27 cellular contexts compared by ENCODE assay signal in genomic region chr12:34046570-34046969, GRCh38.
"Had no signal": no experiment of that assay in that cellular context is flagged by ENCODE, and none has a peak within 500 bp of the region (broad histone marks: within the 10 kb centered on the region; RNA-seq: fewer than 3 reads in every experiment).

No MANE protein-coding gene starts in this region.

- H3K4me3 ChIP-seq: colonic mucosa, coronary artery, dorsolateral prefrontal cortex, esophagus muscularis mucosa, esophagus squamous epithelium, gastrocnemius medialis, gastroesophageal sphincter, heart left ventricle, heart right ventricle, hepatocyte had no signal

- FAIRE-seq: colon, endometrium had no signal

- DNase-seq: colonic mucosa; cortex of kidney; dermis blood vessel endothelial cell; dorsolateral prefrontal cortex; effector CD4-positive, alpha-beta T cell; effector CD8-positive, alpha-beta T cell; effector memory CD4-positive, alpha-beta T cell; effector memory CD8-positive, alpha-beta T cell; endodermal cell; erythroblast; esophagus squamous epithelium; foreskin fibroblast; foreskin keratinocyte; foreskin melanocyte; gastrocnemius medialis; glutamatergic neuron; head of caudate nucleus; heart left ventricle; heart right ventricle had no signal

- ATAC-seq: effector memory CD8-positive, alpha-beta T cell; esophagus mucosa; foreskin keratinocyte; gastrocnemius medialis; gastroesophageal sphincter; heart left ventricle; heart right ventricle had no signal

- H3K4me1 ChIP-seq: colonic mucosa, esophagus muscularis mucosa, esophagus squamous epithelium, foreskin keratinocyte, gastrocnemius medialis, gastroesophageal sphincter, heart left ventricle, heart right ventricle had no signal

- H3K27ac ChIP-seq: colonic mucosa, coronary artery, dorsolateral prefrontal cortex, epithelial cell of prostate, esophagus muscularis mucosa, esophagus squamous epithelium, foreskin keratinocyte, gastrocnemius medialis, gastroesophageal sphincter, heart left ventricle, heart right ventricle, hepatocyte had no signal

- H2AFZ ChIP-seq: hepatocyte had no signal

- H3K9me3 ChIP-seq: colonic mucosa, gastrocnemius medialis had no signal

- H3K4me2 ChIP-seq: hepatocyte had no signal

- H3K36me3 ChIP-seq: colonic mucosa, esophagus muscularis mucosa, esophagus squamous epithelium, gastrocnemius medialis, gastroesophageal sphincter, heart left ventricle, heart right ventricle had no signal

- H3K27me3 ChIP-seq: colonic mucosa, dorsolateral prefrontal cortex, esophagus muscularis mucosa, esophagus squamous epithelium, foreskin keratinocyte, gastrocnemius medialis, gastroesophageal sphincter, heart left ventricle, heart right ventricle, hepatocyte had no signal

- H3K79me2 ChIP-seq: hepatocyte had no signal
